14 cellular contexts compared by ENCODE assay signal in the genomic region with DNA sequence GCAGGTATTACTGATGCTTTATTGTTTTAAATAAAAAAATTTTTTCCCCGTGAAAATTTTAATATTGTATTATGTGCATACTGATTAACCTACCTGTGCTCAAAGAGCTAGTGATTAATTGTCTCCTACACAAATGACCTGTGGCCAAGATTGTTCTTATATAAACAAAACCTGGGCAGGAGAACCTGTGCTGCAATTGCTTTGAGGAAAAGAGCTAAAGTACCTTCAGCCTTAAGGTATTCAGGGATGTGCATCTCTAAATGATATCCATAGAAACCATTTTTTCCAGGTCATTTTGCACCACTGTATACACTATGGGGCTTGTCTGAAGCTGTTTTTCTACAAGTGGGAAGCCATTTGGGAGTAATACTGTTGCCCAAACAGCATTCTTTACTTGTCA. TPM values are rescaled to one million over a fixed set of nuclear protein-coding genes. Genes with fewer than 3 reads are reported as not detected.
DNase-seq lines count a peak whose midpoint lies in the region; ATAC-seq and TF ChIP-seq lines count a peak whose summit lies in the region.
"Had no signal": no experiment of that assay in that cellular context is flagged by ENCODE, and none has a peak within 500 bp of the region (broad histone marks: within the 10 kb centered on the region; RNA-seq: fewer than 3 reads in every experiment).

No MANE protein-coding gene starts in this region.

- peaks cover 4% of the 10 kb centered on the region for H3K36me3 Mint-ChIP-seq in activated naive CD4-positive, alpha-beta T cell treated with anti-CD3 and anti-CD28 coated beads for 36 hours (ENCODE audit: low read depth)
- H3K36me3 Mint-ChIP-seq in type B pancreatic cell = no peaks in the 10 kb centered on the region

- WGBS in heart right ventricle, 2 donors = 72 to 87% methylated on average over 1 of the region's 1 CpG

- no peaks in the 10 kb centered on the region for H3K9me2 ChIP-seq in OCI-LY7 (ENCODE audit: insufficient read depth, low read length)

- H3K4me2 ChIP-seq in OCI-LY7 (ENCODE audit: low read length) = peak overlapping the region; percentile 92

- H3K4me1 Mint-ChIP-seq in activated naive CD4-positive, alpha-beta T cell treated with anti-CD3 and anti-CD28 coated beads for 36 hours (ENCODE audit: low read depth) = peaks cover 57% of the 10 kb centered on the region
- H3K4me1 Mint-ChIP-seq in type B pancreatic cell (ENCODE audit: unreplicated experiment) = peaks cover 32% of the 10 kb centered on the region

- no peaks in the 10 kb centered on the region for H3K9me3 Mint-ChIP-seq in activated naive CD4-positive, alpha-beta T cell treated with anti-CD3 and anti-CD28 coated beads for 36 hours
- no peaks in the 10 kb centered on the region for H3K9me3 Mint-ChIP-seq in type B pancreatic cell

- H3K27me3 ChIP-seq in iPS-18a (ENCODE audit: control insufficient read depth, insufficient read depth, low read length) (no peaks in the 10 kb centered on the region), heart right ventricle (no peaks in the 10 kb centered on the region)

- no peak overlapping the region for H3K9ac ChIP-seq in iPS-18a (ENCODE audit: low read length)

- peaks cover 9% of the 10 kb centered on the region for H3K27me3 Mint-ChIP-seq in activated naive CD4-positive, alpha-beta T cell treated with anti-CD3 and anti-CD28 coated beads for 36 hours (ENCODE audit: low read depth)
- peaks cover 7% of the 10 kb centered on the region for H3K27me3 Mint-ChIP-seq in type B pancreatic cell
- H3K27me3 Mint-ChIP-seq: B cell had no signal

- POLR2A ChIA-PET in OCI-LY7 (lab: Charles Lee) = interaction anchor here (0.6 to 2.9 kb wide), 6 partner anchors 8 to 440 kb away, joined by 4 to 16 read pairs (median 6); no protein-coding TSS in a partner anchor

- H3K36me3 ChIP-seq in OCI-LY7 (ENCODE audit: insufficient read depth, low read length) = no peaks in the 10 kb centered on the region
- H3K36me3 ChIP-seq in iPS-18a (ENCODE audit: control insufficient read depth, low read depth, low read length) = no peaks in the 10 kb centered on the region
- H3K36me3 ChIP-seq in heart right ventricle = no peaks in the 10 kb centered on the region

- H3K4me1 ChIP-seq in OCI-LY7 (ENCODE audit: insufficient read depth, low read length, poor library complexity, severe bottlenecking) = peaks cover 9% of the 10 kb centered on the region
- peaks cover 29% of the 10 kb centered on the region for H3K4me1 ChIP-seq in iPS-18a (ENCODE audit: control insufficient read depth, low read depth, low read length)
- H3K4me1 ChIP-seq in heart right ventricle = peaks cover 0 to 49% (median 22%) of the 10 kb centered on the region in 9 donors

- H3K4me3 ChIP-seq in OCI-LY7 (ENCODE audit: low read depth, low read length, poor library complexity, severe bottlenecking) = peak overlapping the region; percentile 17
- peak overlapping the region; percentile 65 for H3K4me3 ChIP-seq in iPS-18a (ENCODE audit: low read length)
- H3K4me3 ChIP-seq in heart right ventricle = peak overlapping the region in 4 of 10 donors; percentile 69 to 75 (median 72)

- H3K9me3 ChIP-seq in OCI-LY7 (ENCODE audit: low read length) (no peaks in the 10 kb centered on the region), iPS-18a (ENCODE audit: control insufficient read depth, low read depth, low read length) (no peaks in the 10 kb centered on the region), heart right ventricle (no peaks in the 10 kb centered on the region)

- no peaks in the 10 kb centered on the region for H3K79me2 ChIP-seq in OCI-LY7 (ENCODE audit: insufficient read depth, low read depth, low read length)

- H2AFZ ChIP-seq in OCI-LY7 (ENCODE audit: low read length) = peak overlapping the region; percentile 90; the same call in 1 of the 2 replicates

- TF ChIP-seq CTCF in OCI-LY7 (conservative IDR thresholded peaks at IDR 0.05; ENCODE audit: low read length) (no peak), type B pancreatic cell (conservative IDR thresholded peaks at IDR 0.05) (no peak), heart right ventricle (IDR thresholded peaks at IDR 0.05) (no peak)

- no peak overlapping the region for H3K27ac Mint-ChIP-seq in activated naive CD4-positive, alpha-beta T cell treated with anti-CD3 and anti-CD28 coated beads for 36 hours
- peak overlapping the region; percentile 23 for H3K27ac Mint-ChIP-seq in type B pancreatic cell
- H3K27ac Mint-ChIP-seq: B cell had no signal

- no peak for DNase-seq in activated naive CD4-positive, alpha-beta T cell treated with anti-CD3 and anti-CD28 coated beads for 36 hours
- no peak for DNase-seq in activated naive CD4-positive, alpha-beta T cell (lab: John Stamatoyannopoulos, UW)
- DNase-seq in OCI-LY7 (ENCODE audit: low spot score) (no peak), type B pancreatic cell (ENCODE audit: extremely low spot score, unreplicated experiment) (no peak), T1000 (lab: John Stamatoyannopoulos, UW) (no peak), AG08395 (ENCODE audit: low spot score) (no peak), heart right ventricle (no peak)
- DNase-seq: activated CD4-positive, CD25-positive, alpha-beta regulatory T cell treated with anti-CD3 and anti-CD28 coated beads, Interleukin-2, amount 50 U/mL, for 72 hours; cortex of kidney; foreskin melanocyte; kidney; NCI-H446 had no signal

- H3K27ac ChIP-seq in OCI-LY7 (ENCODE audit: low read depth, low read length, poor library complexity, severe bottlenecking) (no peak overlapping the region), iPS-18a (ENCODE audit: low read length) (no peak overlapping the region), heart right ventricle (peak overlapping the region in 2 of 10 donors; percentile 76 to 82)

- no peak for ATAC-seq in heart right ventricle

- CTCF ChIA-PET in activated naive CD4-positive, alpha-beta T cell treated with anti-CD3 and anti-CD28 coated beads for 36 hours (lab: Charles Lee) = interaction anchor here (1.1 to 3.9 kb wide), 7 partner anchors 9 to 277 kb away, joined by 3 to 12 read pairs (median 4); no protein-coding TSS in a partner anchor
- CTCF ChIA-PET in OCI-LY7 (lab: Charles Lee; ENCODE audit: unreplicated experiment) = no interaction called here

- intact Hi-C loops in activated naive CD4-positive, alpha-beta T cell treated with anti-CD3 and anti-CD28 coated beads for 36 hours (cut with micrococcal nuclease) = loop anchor here (5.0 to 10.0 kb wide), 5 partner anchors 130 to 1510 kb away; a partner anchor contains a TSS
- intact Hi-C loops in OCI-LY7 (cut with micrococcal nuclease; ENCODE audit: unreplicated experiment) = loop anchor here (10.0 kb wide), 1 partner anchor 1512 kb away; no protein-coding TSS in a partner anchor
- intact Hi-C loops in heart right ventricle (cut with DNase I) = loop anchor here in 2 of 10 donors (5.0 to 10.0 kb wide), 2 partner anchors 80 to 102 kb away; no protein-coding TSS in a partner anchor

- peak overlapping the region; percentile 40 for H3K4me3 Mint-ChIP-seq in activated naive CD4-positive, alpha-beta T cell treated with anti-CD3 and anti-CD28 coated beads for 36 hours
- H3K4me3 Mint-ChIP-seq in type B pancreatic cell = peak overlapping the region; percentile 92

- no TSS peak for BruUV-seq in OCI-LY7 (replicated peaks; lab: Mats Ljungman, UMichigan)

- H4K20me1 ChIP-seq in OCI-LY7 (ENCODE audit: insufficient read depth, low read length) = no peaks in the 10 kb centered on the region

RNA-seq across cellular contexts. Expression of a gene that starts 1.2 kb away (rescaled TPM):
- total RNA-seq in activated naive CD4-positive, alpha-beta T cell treated with anti-CD3 and anti-CD28 coated beads for 36 hours = 1 to 10 TPM; 7.3 to 7.8 TPM
- 3.0 and 7.1 TPM in 2 replicates for total RNA-seq in OCI-LY7 (2014; rRNA removed; shearing (Covaris generic))
- total RNA-seq in OCI-LY7 (2022) (6.2 and 7.0 TPM in 2 replicates), type B pancreatic cell (ENCODE audit: low replicate concordance) (11.4 and 13.4 TPM in 2 replicates), heart right ventricle (100 to 1,000 TPM; 111 to 268 (median 241) TPM)
- 10 to 100 TPM; 24.9 to 31.3 TPM for polyA plus RNA-seq in heart right ventricle
